In genomic region chr3:168063122-168063521, GRCh38 we compare ENCODE assay signal across 1 cellular context.
TF ChIP-seq lines count a peak whose summit lies in the region.

No MANE protein-coding gene starts in this region.

TF ChIP-seq in IMR-90, 13 proteins besides CTCF, POLR2A, EP300 and RAD21 (continued from another document):
- TF ChIP-seq USF2 (IDR thresholded peaks at IDR 0.05; ENCODE audit: low read depth, low read length) (no peak), MAFK (IDR thresholded peaks at IDR 0.05; ENCODE audit: low read depth, low read length) (no peak), BHLHE40 (IDR thresholded peaks at IDR 0.05; ENCODE audit: low read depth, low read length) (no peak), NFE2L2 (IDR thresholded peaks at IDR 0.05; ENCODE audit: low read depth, low read length) (no peak), SMC3 (IDR thresholded peaks at IDR 0.05; ENCODE audit: low read depth, low read length) (no peak), MXI1 (IDR thresholded peaks at IDR 0.05; ENCODE audit: borderline replicate concordance, low read depth, low read length) (no peak), MAZ (IDR thresholded peaks at IDR 0.05; ENCODE audit: borderline replicate concordance, low read depth, low read length) (no peak), FOS (IDR thresholded peaks at IDR 0.05; ENCODE audit: low read depth, low read length) (no peak)
